ENCODE assay signal across 8 cellular contexts in genomic region chr1:247331172-247331525, GRCh38. TPM values are rescaled to one million over a fixed set of nuclear protein-coding genes. Genes with fewer than 3 reads are reported as not detected.
DNase-seq lines count a peak whose midpoint lies in the region; ATAC-seq and TF ChIP-seq lines count a peak whose summit lies in the region.

No MANE protein-coding gene starts in this region.

- H3K36me3 Mint-ChIP-seq in neural crest cell (ENCODE audit: low read depth) = peaks cover 27% of the 10 kb centered on the region

- TF ChIP-seq CTCF in neural crest cell (conservative IDR thresholded peaks at IDR 0.05) = no peak

- DNase-seq in DMS53 (lab: John Stamatoyannopoulos, UW) (peak; percentile 91), HuH-7 (ENCODE audit: low spot score) (peak; percentile 90), RPMI8226 (peak; percentile 88), fibroblast of the conjunctiva (ENCODE audit: low read depth) (peak; percentile 43), neural crest cell (ENCODE audit: low read depth, low spot score) (peak; percentile 58), substantia nigra (lab: John Stamatoyannopoulos, UW) (peak in 28 of 49 donors; percentile 16 to 77 (median 40))
- DNase-seq in activated effector memory CD4-positive, alpha-beta T cell treated with anti-CD3 and anti-CD28 coated beads, Interleukin-2, amount 50 U/mL, for 16 hours = peak; percentile 89

- peak overlapping the region; percentile 92 for H3K4me3 Mint-ChIP-seq in neural crest cell

- ATAC-seq in GM21529 (IDR thresholded peaks at IDR 0.05; ENCODE audit: unreplicated experiment) = peak; percentile 66

- H3K4me1 Mint-ChIP-seq in neural crest cell = peaks cover 50% of the 10 kb centered on the region

- no peaks in the 10 kb centered on the region for H3K9me3 Mint-ChIP-seq in neural crest cell

- peak overlapping the region; percentile 86 for H3K27ac Mint-ChIP-seq in neural crest cell (ENCODE audit: unreplicated experiment)

- peak overlapping the region; percentile 58 for H3K27ac ChIP-seq in substantia nigra (ENCODE audit: low read depth, low read length, poor library complexity, severe bottlenecking)

- H3K27me3 Mint-ChIP-seq in neural crest cell (ENCODE audit: low read depth) = no peaks in the 10 kb centered on the region

RNA-seq across cellular contexts. Expression of gene ZNF496, which starts 0.5 kb away (rescaled TPM):
- total RNA-seq in neural crest cell = 64.2 and 65.5 TPM in 2 replicates

Comparison
In these comparisons a context has a peak if more than half of its experiments do, and no peak if none do; other contexts are left out.
1. Peak in every context shown above with its lines: DNase-seq, ATAC-seq and H3K27ac ChIP-seq.
2. DNase-seq: peak in every context shown above with its lines; median percentile 91 in DMS53; 90 in HuH-7; 89 in activated effector memory CD4-positive, alpha-beta T cell treated with anti-CD3 and anti-CD28 coated beads, Interleukin-2, amount 50 U/mL, for 16 hours; 88 in RPMI8226; 58 in neural crest cell; 43 in fibroblast of the conjunctiva; 40 in substantia nigra.